Comparison of ENCODE assay signal across 22 cellular contexts in genomic region chr12:24111591-24111990, GRCh38.
DNase-seq lines count a peak whose midpoint lies in the region; TF ChIP-seq lines count a peak whose summit lies in the region.
"Had no signal": no experiment of that assay in that cellular context is flagged by ENCODE, and none has a peak within 500 bp of the region (broad histone marks: within the 10 kb centered on the region; RNA-seq: fewer than 3 reads in every experiment).

No MANE protein-coding gene starts in this region.

- H3K9ac ChIP-seq in smooth muscle cell (ENCODE audit: low read depth) = no peak overlapping the region

- no peaks in the 10 kb centered on the region for H3K27me3 ChIP-seq in smooth muscle cell (ENCODE audit: low read depth)
- H3K27me3 ChIP-seq: testis, vagina had no signal

- H2AFZ ChIP-seq in smooth muscle cell (ENCODE audit: low read depth) = no peak overlapping the region

- DNase-seq in HCEC 1CT (peak; percentile 60), astrocyte of the spinal cord (ENCODE audit: low read depth, low spot score) (peak; percentile 57), fibroblast of villous mesenchyme (ENCODE audit: low read depth) (peak; percentile 17), smooth muscle cell (lab: John Stamatoyannopoulos, UW; ENCODE audit: unreplicated experiment) (no peak), nephron progenitor cell (no peak), NCI-H2227 (lab: John Stamatoyannopoulos, UW; ENCODE audit: unreplicated experiment) (no peak)
- DNase-seq in activated CD4-positive, alpha-beta T cell treated with anti-CD3 and anti-CD28 coated beads, Interleukin-2, amount 50 U/mL, for 4 hours = no peak
- DNase-seq: activated CD8-positive, alpha-beta T cell treated with anti-CD3 and anti-CD28 coated beads for 36 hours; activated naive CD4-positive, alpha-beta T cell treated with Interleukin-2 at 50 U/mL for 16 hours; activated T-cell treated with anti-CD3 and anti-CD28 coated beads, Interleukin-2, amount 50 U/mL, for 24 hours; amygdala; CD4-positive, alpha-beta memory T cell; KG1; NCI-H2029; NCI-H446; posterior cingulate gyrus; SW 1271; testis had no signal

- WGBS in smooth muscle cell (ENCODE audit: low lambda C conversion rate) = 55% methylated on average over 2 of the region's 2 CpGs

- H4K20me1 ChIP-seq in smooth muscle cell (ENCODE audit: low read depth) = no peaks in the 10 kb centered on the region

- no peaks in the 10 kb centered on the region for H3K4me1 Mint-ChIP-seq in nephron progenitor cell
- H3K4me1 Mint-ChIP-seq: CD4-positive, alpha-beta memory T cell; central memory CD8-positive, alpha-beta T cell; stimulated activated memory B cell treated with anti-CD40 and anti-IgM and Interleukin-4, amounts not matched to agents 10 μg/mL and 1 μg/mL and 100 μg/mL, for 72 hours had no signal

- peaks cover 18% of the 10 kb centered on the region for H3K4me1 ChIP-seq in smooth muscle cell (ENCODE audit: low read depth)
- H3K4me1 ChIP-seq: testis, vagina had no signal

- H3F3A ChIP-seq in smooth muscle cell (ENCODE audit: low read depth) = peaks cover 4% of the 10 kb centered on the region

- H3K9me3 ChIP-seq in smooth muscle cell (replicated peaks; ENCODE audit: low read depth) = no peaks in the 10 kb centered on the region
- H3K9me3 ChIP-seq: testis, vagina had no signal

- H3K79me2 ChIP-seq in smooth muscle cell (ENCODE audit: low read depth) = peaks cover 13% of the 10 kb centered on the region

- in situ Hi-C loops in astrocyte of the spinal cord (cut with HindIII; ENCODE audit: low sequenced_read_pairs) = no loop called here

- H3K27me3 Mint-ChIP-seq in nephron progenitor cell (ENCODE audit: low read depth, poor library complexity) = no peaks in the 10 kb centered on the region
- H3K27me3 Mint-ChIP-seq: activated CD8-positive, alpha-beta T cell treated with anti-CD3 and anti-CD28 coated beads for 36 hours; activated T-cell treated with anti-CD3 and anti-CD28 coated beads, Interleukin-2, amount 50 U/mL, for 24 hours; CD4-positive, alpha-beta memory T cell; central memory CD8-positive, alpha-beta T cell; natural killer cell treated with Interleukin-12 subunit alpha and Interleukin-12 subunit beta and Interleukin-15 and Interleukin-18, amount 100 ng/mL, for 72 hours; stimulated activated memory B cell treated with anti-CD40 and anti-IgM and Interleukin-4, amounts not matched to agents 10 μg/mL and 1 μg/mL and 100 μg/mL, for 72 hours had no signal

- H3K4me3 ChIP-seq in astrocyte of the spinal cord (ENCODE audit: low read depth, low read length) (no peak overlapping the region), fibroblast of villous mesenchyme (ENCODE audit: low read depth, low read length) (no peak overlapping the region), smooth muscle cell (no peak overlapping the region)
- H3K4me3 ChIP-seq: testis, vagina had no signal

- no peak overlapping the region for H3K4me3 Mint-ChIP-seq in nephron progenitor cell
- H3K4me3 Mint-ChIP-seq: activated CD8-positive, alpha-beta T cell treated with anti-CD3 and anti-CD28 coated beads for 36 hours; activated T-cell treated with anti-CD3 and anti-CD28 coated beads, Interleukin-2, amount 50 U/mL, for 24 hours; CD4-positive, alpha-beta memory T cell; central memory CD8-positive, alpha-beta T cell; natural killer cell treated with Interleukin-12 subunit alpha and Interleukin-12 subunit beta and Interleukin-15 and Interleukin-18, amount 100 ng/mL, for 72 hours; stimulated activated memory B cell treated with anti-CD40 and anti-IgM and Interleukin-4, amounts not matched to agents 10 μg/mL and 1 μg/mL and 100 μg/mL, for 72 hours had no signal

- no peak overlapping the region for H3K27ac ChIP-seq in smooth muscle cell (ENCODE audit: low read depth)
- H3K27ac ChIP-seq: testis, vagina had no signal

- no peak for TF ChIP-seq CTCF in astrocyte of the spinal cord (IDR thresholded peaks at IDR 0.05; ENCODE audit: low read depth, low read length)
- TF ChIP-seq CTCF in fibroblast of villous mesenchyme (IDR thresholded peaks at IDR 0.05; ENCODE audit: insufficient read depth, low read depth, low read length) = no peak
- no peak for TF ChIP-seq CTCF in smooth muscle cell (IDR thresholded peaks at IDR 0.05; ENCODE audit: borderline replicate concordance, insufficient read depth, poor library complexity, severe bottlenecking)
- TF ChIP-seq CTCF in nephron progenitor cell (IDR thresholded peaks at IDR 0.05) = no peak

- no peaks in the 10 kb centered on the region for H3K36me3 ChIP-seq in smooth muscle cell (ENCODE audit: low read depth)
- H3K36me3 ChIP-seq: vagina had no signal

- H3K4me2 ChIP-seq in smooth muscle cell = peak overlapping the region; percentile 35

- no peak overlapping the region for H3K27ac Mint-ChIP-seq in nephron progenitor cell
- H3K27ac Mint-ChIP-seq: activated CD8-positive, alpha-beta T cell treated with anti-CD3 and anti-CD28 coated beads for 36 hours; activated T-cell treated with anti-CD3 and anti-CD28 coated beads, Interleukin-2, amount 50 U/mL, for 24 hours; CD4-positive, alpha-beta memory T cell; natural killer cell treated with Interleukin-12 subunit alpha and Interleukin-12 subunit beta and Interleukin-15 and Interleukin-18, amount 100 ng/mL, for 72 hours; stimulated activated memory B cell treated with anti-CD40 and anti-IgM and Interleukin-4, amounts not matched to agents 10 μg/mL and 1 μg/mL and 100 μg/mL, for 72 hours had no signal

- H3K9me3 Mint-ChIP-seq in nephron progenitor cell = no peaks in the 10 kb centered on the region
- H3K9me3 Mint-ChIP-seq: natural killer cell treated with Interleukin-12 subunit alpha and Interleukin-12 subunit beta and Interleukin-15 and Interleukin-18, amount 100 ng/mL, for 72 hours; stimulated activated memory B cell treated with anti-CD40 and anti-IgM and Interleukin-4, amounts not matched to agents 10 μg/mL and 1 μg/mL and 100 μg/mL, for 72 hours had no signal

- no peaks in the 10 kb centered on the region for H3K36me3 Mint-ChIP-seq in nephron progenitor cell (ENCODE audit: low read depth)
- H3K36me3 Mint-ChIP-seq: CD4-positive, alpha-beta memory T cell; natural killer cell treated with Interleukin-12 subunit alpha and Interleukin-12 subunit beta and Interleukin-15 and Interleukin-18, amount 100 ng/mL, for 72 hours; stimulated activated memory B cell treated with anti-CD40 and anti-IgM and Interleukin-4, amounts not matched to agents 10 μg/mL and 1 μg/mL and 100 μg/mL, for 72 hours had no signal

Comparison
In these comparisons a context has a peak if more than half of its experiments do, and no peak if none do; other contexts are left out.
1. DNase-seq: peak in HCEC 1CT (single experiment), astrocyte of the spinal cord (single experiment) and fibroblast of villous mesenchyme (single experiment); none in smooth muscle cell (single experiment), nephron progenitor cell (single experiment), activated CD4-positive, alpha-beta T cell treated with anti-CD3 and anti-CD28 coated beads, Interleukin-2, amount 50 U/mL, for 4 hours (0 of 2) and NCI-H2227 (single experiment).